Comparison of ENCODE assay signal across 14 cellular contexts in the genomic region with DNA sequence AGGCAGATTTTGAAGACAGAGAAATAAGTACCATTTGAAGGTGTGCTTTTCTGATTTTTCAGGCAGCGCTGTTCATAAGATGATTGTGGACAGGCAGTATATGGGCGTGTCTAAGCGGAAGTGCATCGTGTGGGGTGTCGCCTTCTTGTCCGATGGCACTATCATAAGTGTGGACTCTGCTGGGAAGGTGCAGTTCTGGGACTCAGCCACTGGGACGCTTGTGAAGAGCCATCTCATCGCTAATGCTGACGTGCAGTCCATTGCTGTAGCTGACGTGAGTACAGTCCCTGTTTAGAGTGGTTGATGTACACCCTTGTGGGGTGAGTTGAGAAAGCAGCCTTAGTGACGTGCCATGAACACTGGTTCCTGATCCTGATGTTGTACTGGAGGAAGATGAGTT. TPM values are rescaled to one million over a fixed set of nuclear protein-coding genes. Genes with fewer than 3 reads are reported as not detected.
DNase-seq lines count a peak whose midpoint lies in the region; ATAC-seq and TF ChIP-seq lines count a peak whose summit lies in the region.
"Had no signal": no experiment of that assay in that cellular context is flagged by ENCODE, and none has a peak within 500 bp of the region (broad histone marks: within the 10 kb centered on the region; RNA-seq: fewer than 3 reads in every experiment).

No MANE protein-coding gene starts in this region.

- CTCF ChIA-PET in SK-N-SH (lab: Yijun Ruan, JAX): interaction anchor here (1.2 to 5.2 kb wide), 2 partner anchors 9 to 141 kb away, joined by 3 to 36 read pairs; no protein-coding TSS in a partner anchor

- H3K4me2 ChIP-seq in SK-N-SH: no peak overlapping the region

- peaks cover 6% of the 10 kb centered on the region for H3K4me1 Mint-ChIP-seq in activated naive CD8-positive, alpha-beta T cell treated with anti-CD3 and anti-CD28 coated beads, Interleukin-2, amount 10 ng/mL, durations not matched to agents 7 days and 5 days
- H3K4me1 Mint-ChIP-seq in activated naive CD8-positive, alpha-beta T cell treated with anti-CD3 and anti-CD28 coated beads for 36 hours: peaks cover 2% of the 10 kb centered on the region

- TF ChIP-seq EP300 in SK-N-SH (IDR thresholded peaks at IDR 0.05; ENCODE audit: borderline replicate concordance in 1 of 2, low read depth in 1 of 2, low read length in 1 of 2): no peak

- POLR2A ChIA-PET in activated naive CD8-positive, alpha-beta T cell treated with anti-CD3 and anti-CD28 coated beads, Interleukin-2, amount 10 ng/mL, durations not matched to agents 7 days and 5 days (lab: Charles Lee): no interaction called here
- POLR2A ChIA-PET in SK-N-SH (lab: Yijun Ruan, JAX): interaction anchor here (0.5 kb wide), 1 partner anchor 45 kb away, joined by 3 read pairs; no protein-coding TSS in a partner anchor

- H3K27ac ChIP-seq in SK-N-SH (ENCODE audit: low read depth in 2 of 2, low read length in 1 of 2): no peak overlapping the region
- no peak overlapping the region for H3K27ac ChIP-seq in foreskin keratinocyte
- H3K27ac ChIP-seq: Peyer's patch, uterus had no signal

- TF ChIP-seq CTCF in SK-N-SH (IDR thresholded peaks at IDR 0.05): peak; percentile 28; the same call in 1 of the 2 replicates
- no peak for TF ChIP-seq CTCF in foreskin keratinocyte (conservative IDR thresholded peaks at IDR 0.05)

- no peaks in the 10 kb centered on the region for H3K9me3 Mint-ChIP-seq in activated naive CD8-positive, alpha-beta T cell treated with anti-CD3 and anti-CD28 coated beads, Interleukin-2, amount 10 ng/mL, durations not matched to agents 7 days and 5 days
- no peaks in the 10 kb centered on the region for H3K9me3 Mint-ChIP-seq in activated naive CD8-positive, alpha-beta T cell treated with anti-CD3 and anti-CD28 coated beads for 36 hours
- H3K9me3 Mint-ChIP-seq: activated naive CD4-positive, alpha-beta T cell treated with anti-CD3 and anti-CD28 coated beads for 36 hours had no signal

- H3K4me3 ChIP-seq in SK-N-SH (ENCODE audit: low read depth in 2 of 2, low read length in 1 of 2): no peak overlapping the region
- H3K4me3 ChIP-seq: Peyer's patch, uterus had no signal

- TF ChIP-seq RAD21 in SK-N-SH (IDR thresholded peaks at IDR 0.05; ENCODE audit: low read length): no peak

- DNase-seq in activated naive CD8-positive, alpha-beta T cell treated with anti-CD3 and anti-CD28 coated beads, Interleukin-2, amount 10 ng/mL, durations not matched to agents 7 days and 5 days: no peak
- DNase-seq in activated naive CD8-positive, alpha-beta T cell treated with anti-CD3 and anti-CD28 coated beads for 36 hours: no peak
- DNase-seq in SK-N-SH (peak; percentile 31), foreskin keratinocyte (no peak)
- DNase-seq: activated CD8-positive, alpha-beta memory T cell treated with anti-CD3 and anti-CD28 coated beads for 24 hours; activated naive CD4-positive, alpha-beta T cell treated with anti-CD3 and anti-CD28 coated beads for 36 hours; Peyer's patch; T-helper 9 cell; uterus had no signal

- peaks cover 46% of the 10 kb centered on the region; the same call in 1 of the 2 replicates for H3K79me2 ChIP-seq in SK-N-SH (ENCODE audit: insufficient read depth)

- no peaks in the 10 kb centered on the region for H4K20me1 ChIP-seq in SK-N-SH (ENCODE audit: insufficient read depth)

- H3K27me3 ChIP-seq in SK-N-SH (ENCODE audit: insufficient read depth) (no peaks in the 10 kb centered on the region), foreskin keratinocyte (no peaks in the 10 kb centered on the region)
- H3K27me3 ChIP-seq: Peyer's patch, uterus had no signal

- H3K4me1 ChIP-seq in SK-N-SH (ENCODE audit: control insufficient read depth in 1 of 2, insufficient read depth in 2 of 2, low read depth in 1 of 2, low read length in 1 of 2) (no peaks in the 10 kb centered on the region; a peak in 1 of 4 replicates), foreskin keratinocyte (no peaks in the 10 kb centered on the region)
- H3K4me1 ChIP-seq: Peyer's patch, uterus had no signal

- H2AFZ ChIP-seq in SK-N-SH (ENCODE audit: low read depth): no peak overlapping the region

- peaks cover 28% of the 10 kb centered on the region for H3K36me3 Mint-ChIP-seq in activated naive CD8-positive, alpha-beta T cell treated with anti-CD3 and anti-CD28 coated beads, Interleukin-2, amount 10 ng/mL, durations not matched to agents 7 days and 5 days
- H3K36me3 Mint-ChIP-seq in activated naive CD8-positive, alpha-beta T cell treated with anti-CD3 and anti-CD28 coated beads for 36 hours: peaks cover 33% of the 10 kb centered on the region

- H3K36me3 ChIP-seq in SK-N-SH (replicated peaks in 1 of 2; ENCODE audit: control insufficient read depth in 1 of 2, insufficient read depth in 2 of 2, low read length in 1 of 2): peaks cover 50 to 65% of the 10 kb centered on the region in 2 experiments
- H3K36me3 ChIP-seq: uterus had no signal

- no peak for ATAC-seq in activated naive CD8-positive, alpha-beta T cell treated with anti-CD3 and anti-CD28 coated beads, Interleukin-2, amount 10 ng/mL, durations not matched to agents 7 days and 5 days (ENCODE audit: low read depth)
- ATAC-seq in esophagus mucosa: peak; percentile 51
- ATAC-seq in foreskin keratinocyte: no peak
- ATAC-seq in HG02970 (IDR thresholded peaks at IDR 0.05; ENCODE audit: low FRiP score, unreplicated experiment): no peak
- no peak for ATAC-seq in HG03521 (IDR thresholded peaks at IDR 0.05; ENCODE audit: unreplicated experiment)
- no peak for ATAC-seq in HG02642 (IDR thresholded peaks at IDR 0.05; ENCODE audit: poor library complexity, unreplicated experiment)

- H3K9me2 ChIP-seq in SK-N-SH: no peaks in the 10 kb centered on the region

- peaks cover 11% of the 10 kb centered on the region for H3F3A ChIP-seq in SK-N-SH (replicated peaks; ENCODE audit: insufficient read depth)

- no peak overlapping the region for H3K9ac ChIP-seq in SK-N-SH

- no peak overlapping the region for H3K4me3 Mint-ChIP-seq in activated naive CD8-positive, alpha-beta T cell treated with anti-CD3 and anti-CD28 coated beads, Interleukin-2, amount 10 ng/mL, durations not matched to agents 7 days and 5 days
- H3K4me3 Mint-ChIP-seq in activated naive CD8-positive, alpha-beta T cell treated with anti-CD3 and anti-CD28 coated beads for 36 hours: no peak overlapping the region
- H3K4me3 Mint-ChIP-seq: activated naive CD4-positive, alpha-beta T cell treated with anti-CD3 and anti-CD28 coated beads for 36 hours had no signal

- no peaks in the 10 kb centered on the region for H3K27me3 Mint-ChIP-seq in activated naive CD8-positive, alpha-beta T cell treated with anti-CD3 and anti-CD28 coated beads, Interleukin-2, amount 10 ng/mL, durations not matched to agents 7 days and 5 days
- no peaks in the 10 kb centered on the region for H3K27me3 Mint-ChIP-seq in activated naive CD8-positive, alpha-beta T cell treated with anti-CD3 and anti-CD28 coated beads for 36 hours
- H3K27me3 Mint-ChIP-seq: progenitor cell of endocrine pancreas had no signal

- H3K9me3 ChIP-seq in SK-N-SH: no peaks in the 10 kb centered on the region
- H3K9me3 ChIP-seq: Peyer's patch, uterus had no signal

- peak overlapping the region; percentile 11 for H3K27ac Mint-ChIP-seq in activated naive CD8-positive, alpha-beta T cell treated with anti-CD3 and anti-CD28 coated beads, Interleukin-2, amount 10 ng/mL, durations not matched to agents 7 days and 5 days
- H3K27ac Mint-ChIP-seq in activated naive CD8-positive, alpha-beta T cell treated with anti-CD3 and anti-CD28 coated beads for 36 hours: no peak overlapping the region
- H3K27ac Mint-ChIP-seq: progenitor cell of endocrine pancreas had no signal

- 87% methylated on average over 11 of the region's 11 CpGs for WGBS in SK-N-SH (ENCODE audit: low lambda C conversion rate)

RNA-seq across cellular contexts. Expression of gene UTP4, which starts 10.7 kb away (rescaled TPM):
- total RNA-seq in activated naive CD8-positive, alpha-beta T cell treated with anti-CD3 and anti-CD28 coated beads, Interleukin-2, amount 10 ng/mL, durations not matched to agents 7 days and 5 days: 10 to 100 TPM; 40.5 to 41.4 TPM
- 100 to 1,000 TPM; 149 to 153 TPM for total RNA-seq in activated naive CD8-positive, alpha-beta T cell treated with anti-CD3 and anti-CD28 coated beads for 36 hours
- polyA plus RNA-seq in SK-N-SH (2012; rRNA removed) (66.5 and 91.7 TPM in 2 replicates), foreskin keratinocyte (49.5 and 63.3 TPM in 2 replicates)
- 66.4 and 80.8 TPM in 2 replicates for polyA plus RNA-seq in SK-N-SH (2012; cell fraction: cytosol; rRNA removed)
- polyA plus RNA-seq in SK-N-SH (2012; cell fraction: nucleus; rRNA removed): 47.6 and 88.1 TPM in 2 replicates
- total RNA-seq in esophagus mucosa (30.2 TPM), foreskin keratinocyte (50.6 and 55.4 TPM in 2 replicates)

RNA-seq across cellular contexts. Expression of gene CHTF8, which starts 10.7 kb away (rescaled TPM):
- 100 to 1,000 TPM; 126 to 132 TPM for total RNA-seq in activated naive CD8-positive, alpha-beta T cell treated with anti-CD3 and anti-CD28 coated beads, Interleukin-2, amount 10 ng/mL, durations not matched to agents 7 days and 5 days
- 100 to 1,000 TPM; 135 to 141 TPM for total RNA-seq in activated naive CD8-positive, alpha-beta T cell treated with anti-CD3 and anti-CD28 coated beads for 36 hours
- 83.0 and 96.6 TPM in 2 replicates for polyA plus RNA-seq in SK-N-SH (2012; rRNA removed)
- 60.3 and 84.3 TPM in 2 replicates for polyA plus RNA-seq in SK-N-SH (2012; cell fraction: cytosol; rRNA removed)
- 54.0 and 64.1 TPM in 2 replicates for polyA plus RNA-seq in SK-N-SH (2012; cell fraction: nucleus; rRNA removed)
- total RNA-seq in esophagus mucosa: 89.6 TPM
- 112 and 113 TPM in 2 replicates for total RNA-seq in foreskin keratinocyte
- polyA plus RNA-seq in foreskin keratinocyte: 145 and 156 TPM in 2 replicates

RNA-seq across cellular contexts. Expression of gene HAS3, which starts 37.7 kb away (rescaled TPM):
- 1 to 10 TPM; 1.2 to 1.6 TPM for total RNA-seq in activated naive CD8-positive, alpha-beta T cell treated with anti-CD3 and anti-CD28 coated beads, Interleukin-2, amount 10 ng/mL, durations not matched to agents 7 days and 5 days
- total RNA-seq in activated naive CD8-positive, alpha-beta T cell treated with anti-CD3 and anti-CD28 coated beads for 36 hours: under 1 TPM; 0.33 to 0.74 TPM
- polyA plus RNA-seq in SK-N-SH (2012; rRNA removed) (38.7 and 52.4 TPM in 2 replicates), foreskin keratinocyte (4.8 and 9.0 TPM in 2 replicates)
- 26.0 and 37.9 TPM in 2 replicates for polyA plus RNA-seq in SK-N-SH (2012; cell fraction: cytosol; rRNA removed)
- 61.9 and 84.2 TPM in 2 replicates for polyA plus RNA-seq in SK-N-SH (2012; cell fraction: nucleus; rRNA removed)
- total RNA-seq in esophagus mucosa (72.2 TPM), foreskin keratinocyte (9.1 and 15.1 TPM in 2 replicates)

RNA-seq across cellular contexts. Expression of gene SNTB2, which starts 43.8 kb away (rescaled TPM):
- total RNA-seq in activated naive CD8-positive, alpha-beta T cell treated with anti-CD3 and anti-CD28 coated beads, Interleukin-2, amount 10 ng/mL, durations not matched to agents 7 days and 5 days: 10 to 100 TPM; 19.1 to 24.1 TPM
- total RNA-seq in activated naive CD8-positive, alpha-beta T cell treated with anti-CD3 and anti-CD28 coated beads for 36 hours: 1 to 10 TPM; 6.1 to 6.3 TPM
- 13.0 and 14.4 TPM in 2 replicates for polyA plus RNA-seq in SK-N-SH (2012; rRNA removed)
- 10.2 and 11.4 TPM in 2 replicates for polyA plus RNA-seq in SK-N-SH (2012; cell fraction: cytosol; rRNA removed)
- polyA plus RNA-seq in SK-N-SH (2012; cell fraction: nucleus; rRNA removed): 11.8 and 24.0 TPM in 2 replicates
- 25.2 TPM for total RNA-seq in esophagus mucosa
- total RNA-seq in foreskin keratinocyte: 14.3 and 14.8 TPM in 2 replicates
- polyA plus RNA-seq in foreskin keratinocyte: 3.2 TPM in 2 replicates
